2 cellular contexts compared by ENCODE assay signal in the genomic region with DNA sequence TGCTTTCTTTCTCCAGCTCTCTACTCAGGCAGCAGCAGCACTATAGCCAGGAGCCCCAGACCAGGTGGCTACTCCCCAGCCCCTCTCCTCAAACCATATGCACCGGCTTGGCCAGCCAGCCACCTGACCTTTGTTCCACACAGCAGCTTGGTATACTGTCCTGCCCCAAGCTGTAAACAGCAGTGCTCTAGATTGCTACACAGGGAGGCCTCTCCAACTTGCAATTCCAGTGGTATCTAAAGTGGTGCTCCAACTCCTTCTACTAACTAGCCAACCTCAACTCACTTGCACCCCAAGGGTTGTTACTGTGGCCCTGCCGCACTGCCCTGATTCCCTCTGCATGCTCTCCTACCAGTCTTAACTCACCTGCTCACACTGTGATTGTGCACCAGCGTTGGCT.
A peak's percentile ranks its signal among the peaks of the same experiment; 100 is the strongest.
TF ChIP-seq lines count a peak whose summit lies in the region.

No MANE protein-coding gene starts in this region.

TF ChIP-seq in H1, 55 proteins besides CTCF, POLR2A, EP300 and RAD21 (continued from another document):
- TF ChIP-seq EZH2 (IDR thresholded peaks at IDR 0.05; ENCODE audit: low read depth, low read length, severe bottlenecking): no peak
TF ChIP-seq in H1: peak in this region for 0.

TF ChIP-seq in HepG2, 621 proteins besides CTCF, POLR2A, EP300 and RAD21 (continued from another document and continues in another):
- TF ChIP-seq AKAP8 (CRISPR knock-in tag; IDR thresholded peaks at IDR 0.05): no peak
- no peak for TF ChIP-seq ZNF768 (CRISPR knock-in tag; IDR thresholded peaks at IDR 0.05)
- TF ChIP-seq, protein P1, sequence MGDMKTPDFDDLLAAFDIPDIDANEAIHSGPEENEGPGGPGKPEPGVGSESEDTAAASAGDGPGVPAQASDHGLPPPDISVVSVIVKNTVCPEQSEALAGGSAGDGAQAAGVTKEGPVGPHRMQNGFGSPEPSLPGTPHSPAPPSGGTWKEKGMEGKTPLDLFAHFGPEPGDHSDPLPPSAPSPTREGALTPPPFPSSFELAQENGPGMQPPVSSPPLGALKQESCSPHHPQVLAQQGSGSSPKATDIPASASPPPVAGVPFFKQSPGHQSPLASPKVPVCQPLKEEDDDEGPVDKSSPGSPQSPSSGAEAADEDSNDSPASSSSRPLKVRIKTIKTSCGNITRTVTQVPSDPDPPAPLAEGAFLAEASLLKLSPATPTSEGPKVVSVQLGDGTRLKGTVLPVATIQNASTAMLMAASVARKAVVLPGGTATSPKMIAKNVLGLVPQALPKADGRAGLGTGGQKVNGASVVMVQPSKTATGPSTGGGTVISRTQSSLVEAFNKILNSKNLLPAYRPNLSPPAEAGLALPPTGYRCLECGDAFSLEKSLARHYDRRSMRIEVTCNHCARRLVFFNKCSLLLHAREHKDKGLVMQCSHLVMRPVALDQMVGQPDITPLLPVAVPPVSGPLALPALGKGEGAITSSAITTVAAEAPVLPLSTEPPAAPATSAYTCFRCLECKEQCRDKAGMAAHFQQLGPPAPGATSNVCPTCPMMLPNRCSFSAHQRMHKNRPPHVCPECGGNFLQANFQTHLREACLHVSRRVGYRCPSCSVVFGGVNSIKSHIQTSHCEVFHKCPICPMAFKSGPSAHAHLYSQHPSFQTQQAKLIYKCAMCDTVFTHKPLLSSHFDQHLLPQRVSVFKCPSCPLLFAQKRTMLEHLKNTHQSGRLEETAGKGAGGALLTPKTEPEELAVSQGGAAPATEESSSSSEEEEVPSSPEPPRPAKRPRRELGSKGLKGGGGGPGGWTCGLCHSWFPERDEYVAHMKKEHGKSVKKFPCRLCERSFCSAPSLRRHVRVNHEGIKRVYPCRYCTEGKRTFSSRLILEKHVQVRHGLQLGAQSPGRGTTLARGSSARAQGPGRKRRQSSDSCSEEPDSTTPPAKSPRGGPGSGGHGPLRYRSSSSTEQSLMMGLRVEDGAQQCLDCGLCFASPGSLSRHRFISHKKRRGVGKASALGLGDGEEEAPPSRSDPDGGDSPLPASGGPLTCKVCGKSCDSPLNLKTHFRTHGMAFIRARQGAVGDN (CRISPR knock-in tag; IDR thresholded peaks at IDR 0.05): peak; percentile 41
- TF ChIP-seq ZNF24 (IDR thresholded peaks at IDR 0.05): no peak
- TF ChIP-seq FOXK1 (CRISPR knock-in tag; IDR thresholded peaks at IDR 0.05; ENCODE audit: borderline replicate concordance, low read depth): 0 out of 2 replicates have a peak, but pooled peaks have one; percentile 24
- TF ChIP-seq, protein P2, sequence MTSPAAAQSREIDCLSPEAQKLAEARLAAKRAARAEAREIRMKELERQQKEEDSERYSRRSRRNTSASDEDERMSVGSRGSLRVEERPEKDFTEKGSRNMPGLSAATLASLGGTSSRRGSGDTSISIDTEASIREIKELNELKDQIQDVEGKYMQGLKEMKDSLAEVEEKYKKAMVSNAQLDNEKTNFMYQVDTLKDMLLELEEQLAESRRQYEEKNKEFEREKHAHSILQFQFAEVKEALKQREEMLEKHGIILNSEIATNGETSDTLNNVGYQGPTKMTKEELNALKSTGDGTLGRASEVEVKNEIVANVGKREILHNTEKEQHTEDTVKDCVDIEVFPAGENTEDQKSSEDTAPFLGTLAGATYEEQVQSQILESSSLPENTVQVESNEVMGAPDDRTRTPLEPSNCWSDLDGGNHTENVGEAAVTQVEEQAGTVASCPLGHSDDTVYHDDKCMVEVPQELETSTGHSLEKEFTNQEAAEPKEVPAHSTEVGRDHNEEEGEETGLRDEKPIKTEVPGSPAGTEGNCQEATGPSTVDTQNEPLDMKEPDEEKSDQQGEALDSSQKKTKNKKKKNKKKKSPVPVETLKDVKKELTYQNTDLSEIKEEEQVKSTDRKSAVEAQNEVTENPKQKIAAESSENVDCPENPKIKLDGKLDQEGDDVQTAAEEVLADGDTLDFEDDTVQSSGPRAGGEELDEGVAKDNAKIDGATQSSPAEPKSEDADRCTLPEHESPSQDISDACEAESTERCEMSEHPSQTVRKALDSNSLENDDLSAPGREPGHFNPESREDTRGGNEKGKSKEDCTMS (CRISPR knock-in tag; conservative IDR thresholded peaks at IDR 0.05): no peak
- TF ChIP-seq, protein P3, sequence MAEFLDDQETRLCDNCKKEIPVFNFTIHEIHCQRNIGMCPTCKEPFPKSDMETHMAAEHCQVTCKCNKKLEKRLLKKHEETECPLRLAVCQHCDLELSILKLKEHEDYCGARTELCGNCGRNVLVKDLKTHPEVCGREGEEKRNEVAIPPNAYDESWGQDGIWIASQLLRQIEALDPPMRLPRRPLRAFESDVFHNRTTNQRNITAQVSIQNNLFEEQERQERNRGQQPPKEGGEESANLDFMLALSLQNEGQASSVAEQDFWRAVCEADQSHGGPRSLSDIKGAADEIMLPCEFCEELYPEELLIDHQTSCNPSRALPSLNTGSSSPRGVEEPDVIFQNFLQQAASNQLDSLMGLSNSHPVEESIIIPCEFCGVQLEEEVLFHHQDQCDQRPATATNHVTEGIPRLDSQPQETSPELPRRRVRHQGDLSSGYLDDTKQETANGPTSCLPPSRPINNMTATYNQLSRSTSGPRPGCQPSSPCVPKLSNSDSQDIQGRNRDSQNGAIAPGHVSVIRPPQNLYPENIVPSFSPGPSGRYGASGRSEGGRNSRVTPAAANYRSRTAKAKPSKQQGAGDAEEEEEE (CRISPR knock-in tag; IDR thresholded peaks at IDR 0.05; ENCODE audit: borderline replicate concordance): no peak
- TF ChIP-seq, protein P4, sequence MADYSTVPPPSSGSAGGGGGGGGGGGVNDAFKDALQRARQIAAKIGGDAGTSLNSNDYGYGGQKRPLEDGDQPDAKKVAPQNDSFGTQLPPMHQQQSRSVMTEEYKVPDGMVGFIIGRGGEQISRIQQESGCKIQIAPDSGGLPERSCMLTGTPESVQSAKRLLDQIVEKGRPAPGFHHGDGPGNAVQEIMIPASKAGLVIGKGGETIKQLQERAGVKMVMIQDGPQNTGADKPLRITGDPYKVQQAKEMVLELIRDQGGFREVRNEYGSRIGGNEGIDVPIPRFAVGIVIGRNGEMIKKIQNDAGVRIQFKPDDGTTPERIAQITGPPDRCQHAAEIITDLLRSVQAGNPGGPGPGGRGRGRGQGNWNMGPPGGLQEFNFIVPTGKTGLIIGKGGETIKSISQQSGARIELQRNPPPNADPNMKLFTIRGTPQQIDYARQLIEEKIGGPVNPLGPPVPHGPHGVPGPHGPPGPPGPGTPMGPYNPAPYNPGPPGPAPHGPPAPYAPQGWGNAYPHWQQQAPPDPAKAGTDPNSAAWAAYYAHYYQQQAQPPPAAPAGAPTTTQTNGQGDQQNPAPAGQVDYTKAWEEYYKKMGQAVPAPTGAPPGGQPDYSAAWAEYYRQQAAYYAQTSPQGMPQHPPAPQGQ (CRISPR knock-in tag; IDR thresholded peaks at IDR 0.05; ENCODE audit: borderline replicate concordance): no peak
- TF ChIP-seq ZNF607 (CRISPR knock-in tag; IDR thresholded peaks at IDR 0.05; ENCODE audit: borderline replicate concordance): no peak
- TF ChIP-seq, protein P5, sequence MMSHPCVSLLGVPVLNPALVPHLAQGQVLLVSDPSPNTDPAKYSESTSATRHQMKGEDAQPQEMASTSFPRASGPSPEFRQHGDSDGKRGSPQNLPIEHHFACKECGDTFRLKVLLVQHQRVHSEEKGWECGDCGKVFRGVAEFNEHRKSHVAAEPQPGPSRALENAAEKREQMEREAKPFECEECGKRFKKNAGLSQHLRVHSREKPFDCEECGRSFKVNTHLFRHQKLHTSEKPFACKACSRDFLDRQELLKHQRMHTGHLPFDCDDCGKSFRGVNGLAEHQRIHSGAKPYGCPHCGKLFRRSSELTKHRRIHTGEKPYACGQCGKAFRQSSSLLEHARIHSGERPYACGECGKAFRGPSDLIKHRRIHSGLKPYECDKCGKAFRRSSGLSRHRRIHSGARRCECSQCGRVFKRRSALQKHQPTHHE (CRISPR knock-in tag; IDR thresholded peaks at IDR 0.05; ENCODE audit: borderline replicate concordance): no peak
- TF ChIP-seq, protein P6, sequence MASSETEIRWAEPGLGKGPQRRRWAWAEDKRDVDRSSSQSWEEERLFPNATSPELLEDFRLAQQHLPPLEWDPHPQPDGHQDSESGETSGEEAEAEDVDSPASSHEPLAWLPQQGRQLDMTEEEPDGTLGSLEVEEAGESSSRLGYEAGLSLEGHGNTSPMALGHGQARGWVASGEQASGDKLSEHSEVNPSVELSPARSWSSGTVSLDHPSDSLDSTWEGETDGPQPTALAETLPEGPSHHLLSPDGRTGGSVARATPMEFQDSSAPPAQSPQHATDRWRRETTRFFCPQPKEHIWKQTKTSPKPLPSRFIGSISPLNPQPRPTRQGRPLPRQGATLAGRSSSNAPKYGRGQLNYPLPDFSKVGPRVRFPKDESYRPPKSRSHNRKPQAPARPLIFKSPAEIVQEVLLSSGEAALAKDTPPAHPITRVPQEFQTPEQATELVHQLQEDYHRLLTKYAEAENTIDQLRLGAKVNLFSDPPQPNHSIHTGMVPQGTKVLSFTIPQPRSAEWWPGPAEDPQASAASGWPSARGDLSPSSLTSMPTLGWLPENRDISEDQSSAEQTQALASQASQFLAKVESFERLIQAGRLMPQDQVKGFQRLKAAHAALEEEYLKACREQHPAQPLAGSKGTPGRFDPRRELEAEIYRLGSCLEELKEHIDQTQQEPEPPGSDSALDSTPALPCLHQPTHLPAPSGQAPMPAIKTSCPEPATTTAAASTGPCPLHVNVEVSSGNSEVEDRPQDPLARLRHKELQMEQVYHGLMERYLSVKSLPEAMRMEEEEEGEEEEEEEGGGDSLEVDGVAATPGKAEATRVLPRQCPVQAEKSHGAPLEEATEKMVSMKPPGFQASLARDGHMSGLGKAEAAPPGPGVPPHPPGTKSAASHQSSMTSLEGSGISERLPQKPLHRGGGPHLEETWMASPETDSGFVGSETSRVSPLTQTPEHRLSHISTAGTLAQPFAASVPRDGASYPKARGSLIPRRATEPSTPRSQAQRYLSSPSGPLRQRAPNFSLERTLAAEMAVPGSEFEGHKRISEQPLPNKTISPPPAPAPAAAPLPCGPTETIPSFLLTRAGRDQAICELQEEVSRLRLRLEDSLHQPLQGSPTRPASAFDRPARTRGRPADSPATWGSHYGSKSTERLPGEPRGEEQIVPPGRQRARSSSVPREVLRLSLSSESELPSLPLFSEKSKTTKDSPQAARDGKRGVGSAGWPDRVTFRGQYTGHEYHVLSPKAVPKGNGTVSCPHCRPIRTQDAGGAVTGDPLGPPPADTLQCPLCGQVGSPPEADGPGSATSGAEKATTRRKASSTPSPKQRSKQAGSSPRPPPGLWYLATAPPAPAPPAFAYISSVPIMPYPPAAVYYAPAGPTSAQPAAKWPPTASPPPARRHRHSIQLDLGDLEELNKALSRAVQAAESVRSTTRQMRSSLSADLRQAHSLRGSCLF (CRISPR knock-in tag; IDR thresholded peaks at IDR 0.05; ENCODE audit: borderline replicate concordance): no peak
- no peak for TF ChIP-seq TEAD3 (CRISPR knock-in tag; optimal IDR thresholded peaks at IDR 0.05; ENCODE audit: borderline replicate concordance)
- no peak for TF ChIP-seq EEA1 (CRISPR knock-in tag; IDR thresholded peaks at IDR 0.05; ENCODE audit: borderline replicate concordance)
- no peak for TF ChIP-seq TCF12 (IDR thresholded peaks at IDR 0.05)
- no peak for TF ChIP-seq TCF12 (CRISPR knock-in tag; IDR thresholded peaks at IDR 0.05)
- TF ChIP-seq, protein P7, sequence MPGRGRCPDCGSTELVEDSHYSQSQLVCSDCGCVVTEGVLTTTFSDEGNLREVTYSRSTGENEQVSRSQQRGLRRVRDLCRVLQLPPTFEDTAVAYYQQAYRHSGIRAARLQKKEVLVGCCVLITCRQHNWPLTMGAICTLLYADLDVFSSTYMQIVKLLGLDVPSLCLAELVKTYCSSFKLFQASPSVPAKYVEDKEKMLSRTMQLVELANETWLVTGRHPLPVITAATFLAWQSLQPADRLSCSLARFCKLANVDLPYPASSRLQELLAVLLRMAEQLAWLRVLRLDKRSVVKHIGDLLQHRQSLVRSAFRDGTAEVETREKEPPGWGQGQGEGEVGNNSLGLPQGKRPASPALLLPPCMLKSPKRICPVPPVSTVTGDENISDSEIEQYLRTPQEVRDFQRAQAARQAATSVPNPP (CRISPR knock-in tag; IDR thresholded peaks at IDR 0.05): 0 out of 2 replicates have a peak, but pooled peaks have one; percentile 42
- peak; percentile 60 for TF ChIP-seq PPARG (CRISPR knock-in tag; conservative IDR thresholded peaks at IDR 0.05)
- TF ChIP-seq SMAD3 (CRISPR knock-in tag; IDR thresholded peaks at IDR 0.05): no peak
- peak; percentile 57; the same call in 1 of the 2 replicates for TF ChIP-seq WIZ (CRISPR knock-in tag; IDR thresholded peaks at IDR 0.05)
- no peak for TF ChIP-seq FOXP1 (IDR thresholded peaks at IDR 0.05)
- TF ChIP-seq FOXP1 (CRISPR knock-in tag; IDR thresholded peaks at IDR 0.05): peak; percentile 74
- no peak for TF ChIP-seq FOSL1 (CRISPR knock-in tag; IDR thresholded peaks at IDR 0.05; ENCODE audit: borderline replicate concordance)
- TF ChIP-seq ELF1 (CRISPR knock-in tag; IDR thresholded peaks at IDR 0.05): no peak
- TF ChIP-seq, protein P8, sequence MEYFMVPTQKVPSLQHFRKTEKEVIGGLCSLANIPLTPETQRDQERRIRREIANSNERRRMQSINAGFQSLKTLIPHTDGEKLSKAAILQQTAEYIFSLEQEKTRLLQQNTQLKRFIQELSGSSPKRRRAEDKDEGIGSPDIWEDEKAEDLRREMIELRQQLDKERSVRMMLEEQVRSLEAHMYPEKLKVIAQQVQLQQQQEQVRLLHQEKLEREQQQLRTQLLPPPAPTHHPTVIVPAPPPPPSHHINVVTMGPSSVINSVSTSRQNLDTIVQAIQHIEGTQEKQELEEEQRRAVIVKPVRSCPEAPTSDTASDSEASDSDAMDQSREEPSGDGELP (IDR thresholded peaks at IDR 0.05; ENCODE audit: borderline replicate concordance, low read depth): no peak; the same call in 1 of the 2 replicates
- 0 out of 2 replicates have a peak, but pooled peaks have one; percentile 3 for TF ChIP-seq SOX5 (CRISPR knock-in tag; IDR thresholded peaks at IDR 0.05; ENCODE audit: borderline replicate concordance)
- TF ChIP-seq, protein P9, sequence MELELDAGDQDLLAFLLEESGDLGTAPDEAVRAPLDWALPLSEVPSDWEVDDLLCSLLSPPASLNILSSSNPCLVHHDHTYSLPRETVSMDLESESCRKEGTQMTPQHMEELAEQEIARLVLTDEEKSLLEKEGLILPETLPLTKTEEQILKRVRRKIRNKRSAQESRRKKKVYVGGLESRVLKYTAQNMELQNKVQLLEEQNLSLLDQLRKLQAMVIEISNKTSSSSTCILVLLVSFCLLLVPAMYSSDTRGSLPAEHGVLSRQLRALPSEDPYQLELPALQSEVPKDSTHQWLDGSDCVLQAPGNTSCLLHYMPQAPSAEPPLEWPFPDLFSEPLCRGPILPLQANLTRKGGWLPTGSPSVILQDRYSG (CRISPR knock-in tag; IDR thresholded peaks at IDR 0.05): no peak
- no peak for TF ChIP-seq ZSCAN30 (CRISPR knock-in tag; IDR thresholded peaks at IDR 0.05)
- TF ChIP-seq MTA1 (CRISPR knock-in tag; IDR thresholded peaks at IDR 0.05; ENCODE audit: borderline replicate concordance): 0 out of 2 replicates have a peak, but pooled peaks have one; percentile 35
- no peak for TF ChIP-seq SNAPC2 (CRISPR knock-in tag; IDR thresholded peaks at IDR 0.05)
- TF ChIP-seq, protein P10, sequence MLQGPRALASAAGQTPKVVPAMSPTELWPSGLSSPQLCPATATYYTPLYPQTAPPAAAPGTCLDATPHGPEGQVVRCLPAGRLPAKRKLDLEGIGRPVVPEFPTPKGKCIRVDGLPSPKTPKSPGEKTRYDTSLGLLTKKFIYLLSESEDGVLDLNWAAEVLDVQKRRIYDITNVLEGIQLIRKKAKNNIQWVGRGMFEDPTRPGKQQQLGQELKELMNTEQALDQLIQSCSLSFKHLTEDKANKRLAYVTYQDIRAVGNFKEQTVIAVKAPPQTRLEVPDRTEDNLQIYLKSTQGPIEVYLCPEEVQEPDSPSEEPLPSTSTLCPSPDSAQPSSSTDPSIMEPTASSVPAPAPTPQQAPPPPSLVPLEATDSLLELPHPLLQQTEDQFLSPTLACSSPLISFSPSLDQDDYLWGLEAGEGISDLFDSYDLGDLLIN (CRISPR knock-in tag; IDR thresholded peaks at IDR 0.05; ENCODE audit: borderline replicate concordance): no peak
- peak; percentile 93 for TF ChIP-seq ZNF263 (CRISPR knock-in tag; IDR thresholded peaks at IDR 0.05)
- TF ChIP-seq CEBPB (IDR thresholded peaks at IDR 0.05; ENCODE audit: borderline replicate concordance, low read depth, low read length): peak; percentile 60
- TF ChIP-seq KMT2B (CRISPR knock-in tag; IDR thresholded peaks at IDR 0.05): no peak
- no peak for TF ChIP-seq ATF7-NPFF (CRISPR knock-in tag; IDR thresholded peaks at IDR 0.05; ENCODE audit: low read depth)
- TF ChIP-seq ZMYM2 (CRISPR knock-in tag; IDR thresholded peaks at IDR 0.05): no peak
